8 cellular contexts compared by ENCODE assay signal in the genomic region with DNA sequence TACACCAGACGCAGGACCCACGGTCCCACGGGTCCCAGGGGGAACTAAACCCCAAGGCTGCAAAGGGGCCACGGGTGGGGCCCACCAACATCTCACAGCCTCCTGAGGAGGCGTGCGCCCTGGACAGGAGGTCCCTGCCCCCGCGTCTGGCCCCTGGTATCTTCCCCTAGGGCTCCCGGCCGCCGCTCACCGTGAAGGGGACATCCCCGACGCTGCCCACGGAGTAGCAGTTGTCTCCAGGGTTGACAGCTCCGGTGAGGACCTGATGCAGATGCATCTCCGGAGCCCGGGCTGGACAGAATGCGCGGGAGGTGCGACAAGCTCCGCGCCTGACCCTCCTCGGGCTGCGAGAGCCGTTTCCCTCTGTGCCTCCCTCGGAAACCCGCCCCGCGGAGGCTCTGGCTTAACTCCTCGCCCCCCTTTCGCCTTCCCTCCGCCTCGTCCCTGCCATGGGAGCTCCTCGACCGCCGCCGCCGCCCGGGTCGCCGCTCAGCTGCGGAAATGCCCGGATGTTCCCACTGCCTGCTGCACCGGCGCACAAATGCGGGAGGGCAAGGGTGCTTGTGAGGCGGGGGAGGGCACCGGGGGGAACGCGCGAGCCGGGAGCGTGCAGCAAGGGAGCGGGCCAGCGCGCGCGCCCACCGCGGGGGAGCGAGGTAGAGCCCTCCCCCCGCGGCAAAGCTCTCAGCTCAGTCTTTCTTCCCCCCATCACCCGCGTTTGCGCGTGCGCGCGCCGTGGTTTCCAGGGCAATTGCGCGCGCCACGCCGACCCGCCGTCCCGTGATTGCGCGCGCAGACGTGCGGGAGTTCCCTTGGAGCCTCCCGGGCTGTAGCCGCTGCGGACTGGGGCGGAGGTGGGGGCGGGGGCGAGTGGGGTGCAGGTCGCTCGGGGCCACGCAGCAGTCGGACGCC. TPM values are rescaled to one million over a fixed set of nuclear protein-coding genes. Genes with fewer than 3 reads are reported as not detected.
DNase-seq lines count a peak whose midpoint lies in the region; ATAC-seq and TF ChIP-seq lines count a peak whose summit lies in the region.

A gene with protein sequence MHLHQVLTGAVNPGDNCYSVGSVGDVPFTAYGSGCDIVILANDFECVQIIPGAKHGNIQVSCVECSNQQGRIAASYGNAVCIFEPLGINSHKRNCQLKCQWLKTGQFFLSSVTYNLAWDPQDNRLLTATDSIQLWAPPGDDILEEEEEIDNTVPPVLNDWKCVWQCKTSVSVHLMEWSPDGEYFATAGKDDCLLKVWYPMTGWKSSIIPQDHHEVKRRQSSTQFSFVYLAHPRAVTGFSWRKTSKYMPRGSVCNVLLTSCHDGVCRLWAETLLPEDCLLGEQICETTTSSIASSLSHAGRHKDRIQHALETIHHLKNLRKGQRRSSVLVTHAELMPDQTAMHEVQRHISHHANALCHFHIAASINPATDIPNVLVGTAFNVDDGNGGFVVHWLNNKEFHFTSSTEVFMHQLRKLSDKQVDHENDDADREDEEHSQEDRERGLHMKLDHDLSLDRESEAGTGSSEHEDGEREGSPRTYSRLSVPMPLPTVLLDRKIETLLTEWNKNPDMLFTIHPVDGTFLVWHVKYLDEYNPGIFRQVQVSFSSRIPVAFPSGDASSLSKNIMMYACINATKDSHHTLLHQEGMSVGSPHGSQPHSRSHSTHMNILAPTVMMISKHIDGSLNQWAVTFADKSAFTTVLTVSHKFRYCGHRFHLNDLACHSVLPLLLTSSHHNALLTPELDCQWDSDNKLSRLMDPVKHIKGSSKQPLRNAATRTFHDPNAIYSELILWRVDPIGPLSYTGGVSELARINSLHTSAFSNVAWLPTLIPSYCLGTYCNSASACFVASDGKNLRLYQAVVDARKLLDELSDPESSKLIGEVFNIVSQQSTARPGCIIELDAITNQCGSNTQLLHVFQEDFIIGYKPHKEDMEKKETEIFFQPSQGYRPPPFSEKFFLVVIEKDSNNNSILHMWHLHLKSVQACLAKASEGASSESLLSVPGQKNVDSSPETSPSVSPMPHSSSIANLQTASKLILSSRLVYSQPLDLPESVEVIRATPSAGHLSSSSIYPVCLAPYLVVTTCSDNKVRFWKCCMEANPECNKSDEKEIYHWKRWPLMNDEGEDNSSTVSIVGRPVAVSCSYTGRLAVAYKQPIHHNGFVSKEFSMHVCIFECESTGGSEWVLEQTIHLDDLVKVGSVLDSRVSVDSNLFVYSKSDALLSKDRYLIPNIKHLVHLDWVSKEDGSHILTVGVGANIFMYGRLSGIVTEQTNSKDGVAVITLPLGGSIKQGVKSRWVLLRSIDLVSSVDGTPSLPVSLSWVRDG (N-terminal part only) (minus strand): TSS at position 503 of the 912 bp plus-strand sequence. CDS start 226 bp downstream, at position 277.

- no peak within 1 kb of the TSS for H2AFZ ChIP-seq in OCI-LY1 (ENCODE audit: low read length)

- peaks cover 13% of the 10 kb centered on the region for H3K27me3 Mint-ChIP-seq in CD4-positive, alpha-beta T cell
- peaks cover 29% of the 10 kb centered on the region for H3K27me3 Mint-ChIP-seq in activated T-cell treated with anti-CD3 and anti-CD28 coated beads, Interleukin-2, amount 50 U/mL, for 72 hours (ENCODE audit: low read depth)

- CTCF ChIA-PET in CD4-positive, alpha-beta T cell (lab: Charles Lee): interaction anchor here (1.0 kb wide), 1 partner anchor 154 kb away, joined by 3 read pairs; no protein-coding TSS in a partner anchor

- DNase-seq in CD4-positive, alpha-beta T cell: peak; percentile 31 to 68 (median 52)
- peak; percentile 77 to 82 for DNase-seq in activated T-cell treated with anti-CD3 and anti-CD28 coated beads, Interleukin-2, amount 50 U/mL, for 72 hours
- peak; percentile 23 to 32 for DNase-seq in stimulated activated CD8-positive, alpha-beta memory T cell treated with anti-CD3 and anti-CD28 coated beads, Interleukin-7, amount 100 ng/mL, for 1 hour (ENCODE audit: low read depth in 2 of 2)

- H3K9ac ChIP-seq in HUES48 (ENCODE audit: low read depth, low read length) (peak within 1 kb of the TSS; percentile 42), OCI-LY1 (ENCODE audit: low read length) (peak within 1 kb of the TSS; percentile 56; the same call in 1 of the 2 replicates), mucosa of stomach (ENCODE audit: low read length) (peak within 1 kb of the TSS; percentile 61)

- no peaks in the 10 kb centered on the region for H3K9me3 Mint-ChIP-seq in CD4-positive, alpha-beta T cell
- H3K9me3 Mint-ChIP-seq in activated T-cell treated with anti-CD3 and anti-CD28 coated beads, Interleukin-2, amount 50 U/mL, for 72 hours: no peaks in the 10 kb centered on the region

- intact Hi-C loops in CD4-positive, alpha-beta T cell (cut with DNase I, micrococcal nuclease): no loop called here

- H3K27me3 ChIP-seq in CD4-positive, alpha-beta T cell (ENCODE audit: control insufficient read depth, insufficient read depth, low read length): no peaks in the 10 kb centered on the region
- peaks cover 24% of the 10 kb centered on the region for H3K27me3 ChIP-seq in HUES48 (ENCODE audit: control insufficient read depth, insufficient read depth, low read length)
- 0 out of 2 replicates have a peak, but pooled peaks cover 3% of the 10 kb centered on the region for H3K27me3 ChIP-seq in OCI-LY1 (ENCODE audit: insufficient read depth, low read length)
- no peaks in the 10 kb centered on the region for H3K27me3 ChIP-seq in mucosa of stomach (ENCODE audit: control insufficient read depth, insufficient read depth, low read length)

- H3K79me2 ChIP-seq in OCI-LY1 (ENCODE audit: insufficient read depth, low read length): no peaks in the 10 kb centered on the region

- ATAC-seq in CD4-positive, alpha-beta T cell (ENCODE audit: poor library complexity): peak; percentile 77
- ATAC-seq in GM19455 (IDR thresholded peaks at IDR 0.05; ENCODE audit: unreplicated experiment) (peak; percentile 41), esophagus mucosa (peak; percentile 82)
- peak; percentile 74 for ATAC-seq in activated T-cell treated with anti-CD3 and anti-CD28 coated beads, Interleukin-2, amount 50 U/mL, for 72 hours (replicated peaks in 1 of 2)

- H3K4me1 ChIP-seq in HUES48 (ENCODE audit: control insufficient read depth, insufficient read depth, low read length) (peaks cover 6% of the 10 kb centered on the region; the same call in 1 of the 2 replicates), OCI-LY1 (ENCODE audit: insufficient read depth, low read length, severe bottlenecking) (peaks cover 15% of the 10 kb centered on the region), mucosa of stomach (ENCODE audit: control insufficient read depth, insufficient read depth, low read length) (peaks cover 16% of the 10 kb centered on the region)

- H3K9me2 ChIP-seq in OCI-LY1 (ENCODE audit: low read depth, low read length): no peaks in the 10 kb centered on the region

- no peaks in the 10 kb centered on the region for H3K36me3 ChIP-seq in HUES48 (ENCODE audit: control insufficient read depth, insufficient read depth, low read length)
- no peaks in the 10 kb centered on the region for H3K36me3 ChIP-seq in OCI-LY1 (ENCODE audit: insufficient read depth, low read length)
- H3K36me3 ChIP-seq in mucosa of stomach (ENCODE audit: control insufficient read depth, insufficient read depth, low read length): no peaks in the 10 kb centered on the region

- H3K4me3 ChIP-seq in HUES48 (ENCODE audit: low read depth, low read length) (peak within 1 kb of the TSS; percentile 95), OCI-LY1 (ENCODE audit: low read depth, low read length, poor library complexity, severe bottlenecking) (peak within 1 kb of the TSS; percentile 60), mucosa of stomach (ENCODE audit: low read length) (peak within 1 kb of the TSS; percentile 52)

- POLR2A ChIA-PET in CD4-positive, alpha-beta T cell (lab: Charles Lee): interaction anchor here (0.8 to 2.4 kb wide), 4 partner anchors 27 to 373 kb away, joined by 3 to 10 read pairs (median 6); a partner anchor contains a TSS

- no peaks in the 10 kb centered on the region for H3F3A ChIP-seq in OCI-LY1 (ENCODE audit: insufficient read depth, low read length)

- H4K20me1 ChIP-seq in OCI-LY1 (ENCODE audit: insufficient read depth, low read length): no peaks in the 10 kb centered on the region

- peaks cover 15% of the 10 kb centered on the region for H3K4me1 Mint-ChIP-seq in CD4-positive, alpha-beta T cell (ENCODE audit: low read depth)
- H3K4me1 Mint-ChIP-seq in activated T-cell treated with anti-CD3 and anti-CD28 coated beads, Interleukin-2, amount 50 U/mL, for 72 hours (ENCODE audit: low read depth): peaks cover 9% of the 10 kb centered on the region

- H3K27ac Mint-ChIP-seq in CD4-positive, alpha-beta T cell: peak within 1 kb of the TSS; percentile 31
- H3K27ac Mint-ChIP-seq in activated T-cell treated with anti-CD3 and anti-CD28 coated beads, Interleukin-2, amount 50 U/mL, for 72 hours: peak within 1 kb of the TSS; percentile 63

- H3K9me3 ChIP-seq in CD4-positive, alpha-beta T cell (ENCODE audit: control insufficient read depth, low read length): no peaks in the 10 kb centered on the region
- H3K9me3 ChIP-seq in HUES48 (ENCODE audit: control insufficient read depth, insufficient read depth, low read length) (no peaks in the 10 kb centered on the region), OCI-LY1 (ENCODE audit: low read length) (no peaks in the 10 kb centered on the region), mucosa of stomach (ENCODE audit: control insufficient read depth, low read length) (no peaks in the 10 kb centered on the region)

- no peak within 1 kb of the TSS for H3K27ac ChIP-seq in CD4-positive, alpha-beta T cell (ENCODE audit: low read depth, low read length)
- H3K27ac ChIP-seq in HUES48 (ENCODE audit: low read depth, low read length): peak within 1 kb of the TSS; percentile 29
- no peak within 1 kb of the TSS for H3K27ac ChIP-seq in OCI-LY1 (ENCODE audit: low read depth, low read length, poor library complexity, severe bottlenecking)

- H3K4me3 Mint-ChIP-seq in CD4-positive, alpha-beta T cell: peak within 1 kb of the TSS; percentile 92
- H3K4me3 Mint-ChIP-seq in activated T-cell treated with anti-CD3 and anti-CD28 coated beads, Interleukin-2, amount 50 U/mL, for 72 hours: peak within 1 kb of the TSS; percentile 87 to 88

- no peaks in the 10 kb centered on the region for H3K36me3 Mint-ChIP-seq in CD4-positive, alpha-beta T cell (ENCODE audit: low read depth)
- no peaks in the 10 kb centered on the region for H3K36me3 Mint-ChIP-seq in activated T-cell treated with anti-CD3 and anti-CD28 coated beads, Interleukin-2, amount 50 U/mL, for 72 hours (ENCODE audit: insufficient read depth in 2 of 2)

- no peak for TF ChIP-seq CTCF in CD4-positive, alpha-beta T cell (IDR thresholded peaks at IDR 0.05)
- TF ChIP-seq CTCF in OCI-LY1 (IDR thresholded peaks at IDR 0.05; ENCODE audit: low read length): no peak

- H3K4me2 ChIP-seq in OCI-LY1 (ENCODE audit: low read length): peak within 1 kb of the TSS; percentile 75

RNA-seq across cellular contexts. Expression of the gene that starts here (rescaled TPM):
- 1 to 10 TPM; 4.7 to 5.5 TPM for total RNA-seq in CD4-positive, alpha-beta T cell
- total RNA-seq in activated T-cell treated with anti-CD3 and anti-CD28 coated beads, Interleukin-2, amount 50 U/mL, for 72 hours: 10 to 100 TPM in 1 of 2 donors, 1 to 10 TPM in 1; 8.8 to 10.8 TPM
- 4.4 TPM for total RNA-seq in esophagus mucosa

Comparison
In these comparisons a context has a peak if more than half of its experiments do, and no peak if none do; other contexts are left out.
1. DNase-seq: peak in every context shown above with its lines; median percentile 80 in activated T-cell treated with anti-CD3 and anti-CD28 coated beads, Interleukin-2, amount 50 U/mL, for 72 hours; 52 in CD4-positive, alpha-beta T cell; 28 in stimulated activated CD8-positive, alpha-beta memory T cell treated with anti-CD3 and anti-CD28 coated beads, Interleukin-7, amount 100 ng/mL, for 1 hour.